In genomic region chr1:25990702-25991395, GRCh38 we compare ENCODE assay signal across 10 cellular contexts. TPM values are rescaled to one million over a fixed set of nuclear protein-coding genes. Genes with fewer than 3 reads are reported as not detected.
DNase-seq lines count a peak whose midpoint lies in the region; ATAC-seq and TF ChIP-seq lines count a peak whose summit lies in the region.
"Had no signal": no experiment of that assay in that cellular context is flagged by ENCODE, and none has a peak within 500 bp of the region (broad histone marks: within the 10 kb centered on the region; RNA-seq: fewer than 3 reads in every experiment).

No MANE protein-coding gene starts in this region.

- H3K9ac ChIP-seq in smooth muscle cell (ENCODE audit: low read depth): no peak overlapping the region

- H3K79me2 ChIP-seq in smooth muscle cell (ENCODE audit: low read depth): no peaks in the 10 kb centered on the region

- H3K9me3 Mint-ChIP-seq in activated CD4-positive, alpha-beta memory T cell treated with anti-CD3 and anti-CD28 coated beads, Interleukin-2, amount 10 ng/mL, durations not matched to agents 7 days and 5 days: no peaks in the 10 kb centered on the region

- CTCF ChIA-PET in activated CD4-positive, alpha-beta memory T cell treated with anti-CD3 and anti-CD28 coated beads, Interleukin-2, amount 10 ng/mL, durations not matched to agents 7 days and 5 days (lab: Charles Lee): interaction anchor here (0.6 to 6.3 kb wide), 8 partner anchors 11 to 1055 kb away, joined by 3 to 45 read pairs (median 4); partner anchors contain the start of gene CEP85

- H3K4me3 ChIP-seq in effector memory CD4-positive, alpha-beta T cell (ENCODE audit: insufficient read depth, low read depth, low read length, poor library complexity, severe bottlenecking): peak overlapping the region; percentile 46
- no peak overlapping the region for H3K4me3 ChIP-seq in body of pancreas
- no peak overlapping the region for H3K4me3 ChIP-seq in smooth muscle cell

- ATAC-seq in GM18519 (IDR thresholded peaks at IDR 0.05; ENCODE audit: low FRiP score, unreplicated experiment) (no peak), body of pancreas (no peak)

- WGBS in body of pancreas, 2 donors: 70 to 82% methylated on average over 15 of the region's 15 CpGs
- WGBS in smooth muscle cell (ENCODE audit: low lambda C conversion rate): 86% methylated on average over 15 of the region's 15 CpGs

- H3K4me2 ChIP-seq in smooth muscle cell: no peak overlapping the region

- H3K27ac Mint-ChIP-seq in activated CD4-positive, alpha-beta memory T cell treated with anti-CD3 and anti-CD28 coated beads, Interleukin-2, amount 10 ng/mL, durations not matched to agents 7 days and 5 days: peak overlapping the region; percentile 72

- H2AFZ ChIP-seq in smooth muscle cell (ENCODE audit: low read depth): no peak overlapping the region

- peak overlapping the region; percentile 39 for H3K27ac ChIP-seq in effector memory CD4-positive, alpha-beta T cell (ENCODE audit: insufficient read depth, low read length, poor library complexity, severe bottlenecking)
- H3K27ac ChIP-seq in body of pancreas (no peak overlapping the region), smooth muscle cell (ENCODE audit: low read depth) (no peak overlapping the region)

- no peaks in the 10 kb centered on the region for H4K20me1 ChIP-seq in smooth muscle cell (ENCODE audit: low read depth)

- POLR2A ChIA-PET in activated CD4-positive, alpha-beta memory T cell treated with anti-CD3 and anti-CD28 coated beads, Interleukin-2, amount 10 ng/mL, durations not matched to agents 7 days and 5 days (lab: Charles Lee): interaction anchor here (0.8 to 3.6 kb wide), 14 partner anchors 9 to 171 kb away, joined by 3 to 26 read pairs (median 6); partner anchors contain the start of genes MTFR1L, PAQR7 and STMN1

- peak overlapping the region; percentile 78 for H3K4me3 Mint-ChIP-seq in activated CD4-positive, alpha-beta memory T cell treated with anti-CD3 and anti-CD28 coated beads, Interleukin-2, amount 10 ng/mL, durations not matched to agents 7 days and 5 days

- no peaks in the 10 kb centered on the region for H3K27me3 ChIP-seq in effector memory CD4-positive, alpha-beta T cell (replicated peaks; ENCODE audit: control insufficient read depth, insufficient read depth, low read length, poor library complexity, severe bottlenecking)
- no peaks in the 10 kb centered on the region for H3K27me3 ChIP-seq in body of pancreas
- no peaks in the 10 kb centered on the region for H3K27me3 ChIP-seq in smooth muscle cell (ENCODE audit: low read depth)

- no peaks in the 10 kb centered on the region for H3F3A ChIP-seq in smooth muscle cell (ENCODE audit: low read depth)

- peaks cover 10% of the 10 kb centered on the region for H3K36me3 Mint-ChIP-seq in activated CD4-positive, alpha-beta memory T cell treated with anti-CD3 and anti-CD28 coated beads, Interleukin-2, amount 10 ng/mL, durations not matched to agents 7 days and 5 days (ENCODE audit: low read depth)

- H3K4me1 Mint-ChIP-seq in activated CD4-positive, alpha-beta memory T cell treated with anti-CD3 and anti-CD28 coated beads, Interleukin-2, amount 10 ng/mL, durations not matched to agents 7 days and 5 days: peaks cover 38% of the 10 kb centered on the region

- H3K36me3 ChIP-seq in effector memory CD4-positive, alpha-beta T cell (ENCODE audit: control insufficient read depth, insufficient read depth, low read length): peaks cover 5% of the 10 kb centered on the region
- peaks cover 0 to under 1% of the 10 kb centered on the region in 2 donors for H3K36me3 ChIP-seq in body of pancreas (replicated peaks in 1 of 2; ENCODE audit: insufficient read depth in 1 of 2, low read depth in 2 of 2)
- H3K36me3 ChIP-seq in smooth muscle cell (ENCODE audit: low read depth): no peaks in the 10 kb centered on the region

- no peak for TF ChIP-seq POLR2A in body of pancreas (IDR thresholded peaks at IDR 0.05)

- H3K9me3 ChIP-seq in effector memory CD4-positive, alpha-beta T cell (ENCODE audit: control insufficient read depth, low read length): no peaks in the 10 kb centered on the region
- H3K9me3 ChIP-seq in body of pancreas (no peaks in the 10 kb centered on the region), smooth muscle cell (replicated peaks; ENCODE audit: low read depth) (no peaks in the 10 kb centered on the region)

- intact Hi-C loops in body of pancreas (cut with DNase I): no loop called here

- no peak for TF ChIP-seq CTCF in body of pancreas (IDR thresholded peaks at IDR 0.05)
- TF ChIP-seq CTCF in smooth muscle cell (IDR thresholded peaks at IDR 0.05; ENCODE audit: borderline replicate concordance, insufficient read depth, poor library complexity, severe bottlenecking): no peak

- DNase-seq in Kasumi-1 (lab: John Stamatoyannopoulos, UW): peak; percentile 94
- DNase-seq in activated CD4-positive, alpha-beta memory T cell treated with anti-CD3 and anti-CD28 coated beads, Interleukin-2, amount 10 ng/mL, durations not matched to agents 7 days and 5 days: peak; percentile 61
- peak in 2 of 3 donors; percentile 6 to 8 for DNase-seq in effector memory CD4-positive, alpha-beta T cell
- DNase-seq in stimulated activated CD8-positive, alpha-beta memory T cell treated with anti-CD3 and anti-CD28 coated beads, Interleukin-15, amount 100 ng/mL, for 4 hours (ENCODE audit: low read depth in 2 of 2): peak; percentile 21 to 22
- DNase-seq in medulla oblongata (ENCODE audit: extremely low spot score): no peak
- no peak for DNase-seq in body of pancreas
- DNase-seq in smooth muscle cell (lab: John Stamatoyannopoulos, UW; ENCODE audit: unreplicated experiment): no peak

- no peaks in the 10 kb centered on the region for H3K27me3 Mint-ChIP-seq in activated CD4-positive, alpha-beta memory T cell treated with anti-CD3 and anti-CD28 coated beads, Interleukin-2, amount 10 ng/mL, durations not matched to agents 7 days and 5 days

- peaks cover 8% of the 10 kb centered on the region for H3K4me1 ChIP-seq in effector memory CD4-positive, alpha-beta T cell (ENCODE audit: control insufficient read depth, insufficient read depth, low read length, poor library complexity, severe bottlenecking)
- H3K4me1 ChIP-seq in body of pancreas: no peaks in the 10 kb centered on the region
- no peaks in the 10 kb centered on the region for H3K4me1 ChIP-seq in smooth muscle cell (ENCODE audit: low read depth)

RNA-seq across cellular contexts. Expression of gene PAFAH2, which starts 7.0 kb away (rescaled TPM):
- 10 to 100 TPM in 1 of 2 experiments, 1 to 10 TPM in 1; 9.4 to 10.1 TPM for total RNA-seq in activated CD4-positive, alpha-beta memory T cell treated with anti-CD3 and anti-CD28 coated beads, Interleukin-2, amount 10 ng/mL, durations not matched to agents 7 days and 5 days
- 10 to 100 TPM; 14.8 to 46.4 TPM for total RNA-seq in body of pancreas
- total RNA-seq in smooth muscle cell: 9.2 and 9.4 TPM in 2 replicates
- 9.6 and 13.2 TPM in 2 replicates for polyA plus RNA-seq in smooth muscle cell

RNA-seq across cellular contexts. Expression of gene EXTL1, which starts 30.7 kb away (rescaled TPM):
- total RNA-seq in activated CD4-positive, alpha-beta memory T cell treated with anti-CD3 and anti-CD28 coated beads, Interleukin-2, amount 10 ng/mL, durations not matched to agents 7 days and 5 days: not detected
- total RNA-seq in body of pancreas (not detected), smooth muscle cell (11.2 and 14.1 TPM in 2 replicates)
- 9.2 and 25.8 TPM in 2 replicates for polyA plus RNA-seq in smooth muscle cell
- total RNA-seq: T-helper 1 cell treated with Interleukin-12 subunit alpha and Interleukin-12 subunit beta and Interleukin-4 antibody, amounts not matched to agents 30 ng/mL and 1 ng/mL, for 36 hours had no signal

RNA-seq across cellular contexts. Expression of gene SLC30A2, which starts 55.1 kb away (rescaled TPM):
- not detected for total RNA-seq in activated CD4-positive, alpha-beta memory T cell treated with anti-CD3 and anti-CD28 coated beads, Interleukin-2, amount 10 ng/mL, durations not matched to agents 7 days and 5 days
- total RNA-seq in body of pancreas (10 to 100 TPM; 44.5 to 64.6 TPM), smooth muscle cell (0.27 TPM in 1 of 2 replicates, not detected in the other)
- 0.53 and 0.56 TPM in 2 replicates for polyA plus RNA-seq in smooth muscle cell
- total RNA-seq: T-helper 1 cell treated with Interleukin-12 subunit alpha and Interleukin-12 subunit beta and Interleukin-4 antibody, amounts not matched to agents 30 ng/mL and 1 ng/mL, for 36 hours had no signal
- polyA plus RNA-seq: keratinocyte had no signal

Comparison
In these comparisons a context has a peak if more than half of its experiments do, and no peak if none do; other contexts are left out.
1. DNase-seq: peak in Kasumi-1 (2 of 2), activated CD4-positive, alpha-beta memory T cell treated with anti-CD3 and anti-CD28 coated beads, Interleukin-2, amount 10 ng/mL, durations not matched to agents 7 days and 5 days (single experiment), effector memory CD4-positive, alpha-beta T cell (2 of 3) and stimulated activated CD8-positive, alpha-beta memory T cell treated with anti-CD3 and anti-CD28 coated beads, Interleukin-15, amount 100 ng/mL, for 4 hours (2 of 2); none in medulla oblongata (single experiment), body of pancreas (0 of 4) and smooth muscle cell (single experiment).
2. RNA of gene EXTL1, which starts 30.7 kb away (total RNA-seq): 11.2 to 14.1 TPM in smooth muscle cell; not detected in activated CD4-positive, alpha-beta memory T cell treated with anti-CD3 and anti-CD28 coated beads, Interleukin-2, amount 10 ng/mL, durations not matched to agents 7 days and 5 days and not detected in body of pancreas; every median in the first group is over 10 times any median in the second.
3. RNA of gene SLC30A2, which starts 55.1 kb away (total RNA-seq): 44.5 to 64.6 TPM in body of pancreas; 0.27 TPM in smooth muscle cell and not detected in activated CD4-positive, alpha-beta memory T cell treated with anti-CD3 and anti-CD28 coated beads, Interleukin-2, amount 10 ng/mL, durations not matched to agents 7 days and 5 days; every median in the first group is over 10 times any median in the second.